Comparison of ENCODE assay signal across 20 cellular contexts in the genomic region with DNA sequence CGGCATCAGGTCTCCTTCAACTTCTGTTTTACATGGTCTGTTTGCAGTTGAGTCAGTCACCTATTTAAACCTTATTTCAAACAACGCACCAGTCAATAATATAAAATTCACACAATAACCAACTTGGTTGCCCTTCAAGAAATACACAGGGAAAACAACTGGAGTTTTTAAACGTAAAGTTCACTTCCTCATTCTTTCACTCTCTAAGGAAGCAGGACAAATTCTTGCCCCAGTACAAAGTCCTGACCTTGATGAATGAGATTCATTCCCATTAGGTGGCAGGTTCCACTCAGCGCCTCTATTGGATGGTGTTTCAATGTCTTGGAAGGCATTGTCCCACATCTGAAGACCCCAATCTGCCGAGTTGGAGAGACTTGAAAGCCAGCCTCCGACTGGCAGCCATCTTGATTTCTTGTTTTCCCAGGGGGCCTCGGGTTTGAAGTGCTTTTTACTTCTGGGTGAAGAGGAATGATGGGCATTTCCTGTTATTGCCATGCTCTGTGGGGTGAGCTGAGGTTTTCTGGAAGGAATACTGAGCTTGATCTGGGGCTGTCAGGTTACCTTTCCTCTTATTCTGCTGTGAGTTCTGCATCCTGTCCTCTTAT.
A peak's percentile ranks its signal among the peaks of the same experiment; 100 is the strongest.
DNase-seq lines count a peak whose midpoint lies in the region; ATAC-seq and TF ChIP-seq lines count a peak whose summit lies in the region.
"Had no signal": no experiment of that assay in that cellular context is flagged by ENCODE, and none has a peak within 500 bp of the region (broad histone marks: within the 10 kb centered on the region; RNA-seq: fewer than 3 reads in every experiment).

No MANE protein-coding gene starts in this region.

- H3K4me3 ChIP-seq in ACC112 (ENCODE audit: low read depth, low read length) (no peak overlapping the region), GM23248 (no peak overlapping the region), SJCRH30 (peak overlapping the region; percentile 43), fibroblast of the aortic adventitia (ENCODE audit: low read depth, low read length) (no peak overlapping the region), ovary (no peak overlapping the region)
- H3K4me3 ChIP-seq: hepatocyte had no signal

- TF ChIP-seq CTCF in fibroblast of the aortic adventitia (IDR thresholded peaks at IDR 0.05; ENCODE audit: insufficient read depth, low read length) = no peak
- TF ChIP-seq CTCF in ovary (IDR thresholded peaks at IDR 0.05) = no peak

- no peaks in the 10 kb centered on the region for H3F3A ChIP-seq in GM23248 (ENCODE audit: insufficient read depth)

- H3K27me3 ChIP-seq in ACC112 (ENCODE audit: insufficient read depth, low read length) = peaks cover 40% of the 10 kb centered on the region
- H3K27me3 ChIP-seq in GM23248 (replicated peaks; ENCODE audit: insufficient read depth) = peaks cover 8% of the 10 kb centered on the region
- no peaks in the 10 kb centered on the region for H3K27me3 ChIP-seq in SJCRH30
- no peaks in the 10 kb centered on the region for H3K27me3 ChIP-seq in ovary
- H3K27me3 ChIP-seq: brain microvascular endothelial cell, hepatocyte had no signal

- H3K27ac ChIP-seq in ACC112 (ENCODE audit: low read depth, low read length) (no peak overlapping the region), GM23248 (no peak overlapping the region), SJCRH30 (no peak overlapping the region), ovary (no peak overlapping the region)
- H3K27ac ChIP-seq: brain microvascular endothelial cell, hepatocyte, KMS-11 had no signal

- no peak for ATAC-seq in GM21717 (IDR thresholded peaks at IDR 0.05; ENCODE audit: unreplicated experiment)

- no peak overlapping the region for H3K9ac ChIP-seq in GM23248
- H3K9ac ChIP-seq: KMS-11 had no signal

- no peaks in the 10 kb centered on the region for H3K9me3 ChIP-seq in GM23248 (ENCODE audit: low read depth)
- H3K9me3 ChIP-seq in SJCRH30 (replicated peaks) = no peaks in the 10 kb centered on the region
- H3K9me3 ChIP-seq in ovary = no peaks in the 10 kb centered on the region

- WGBS in GM23248 (ENCODE audit: low coverage in 1 of 2, low lambda C conversion rate in 2 of 2, missing lambda C conversion rate in 2 of 2), 2 experiments = 51 to 53% methylated on average over 7 of the region's 7 CpGs
- WGBS in ovary, 3 donors = 72 to 78% (median 74%) methylated on average over 7 of the region's 7 CpGs

- in situ Hi-C loops in GM23248 (cut with MboI) = no loop called here

- H3K4me1 ChIP-seq in ACC112 (ENCODE audit: control insufficient read depth, insufficient read depth, low read length, unreplicated experiment) = peaks cover 4% of the 10 kb centered on the region
- no peaks in the 10 kb centered on the region for H3K4me1 ChIP-seq in GM23248 (ENCODE audit: insufficient read depth)
- H3K4me1 ChIP-seq in SJCRH30 = no peaks in the 10 kb centered on the region
- no peaks in the 10 kb centered on the region for H3K4me1 ChIP-seq in ovary (ENCODE audit: insufficient read depth)

- no peak for TF ChIP-seq POLR2A in ovary (IDR thresholded peaks at IDR 0.05)

- no peaks in the 10 kb centered on the region for H4K20me1 ChIP-seq in GM23248 (ENCODE audit: insufficient read depth)

- no peak overlapping the region for H3K4me2 ChIP-seq in GM23248 (ENCODE audit: unreplicated experiment)
- H3K4me2 ChIP-seq: hepatocyte, KMS-11 had no signal

- H3K79me2 ChIP-seq in ACC112 (ENCODE audit: control insufficient read depth, insufficient read depth, low read length, unreplicated experiment) (no peaks in the 10 kb centered on the region), GM23248 (ENCODE audit: insufficient read depth) (no peaks in the 10 kb centered on the region)
- H3K79me2 ChIP-seq: hepatocyte had no signal

- intact Hi-C loops in ovary (cut with DNase I) = no loop called here

- TF ChIP-seq EP300 in ovary (IDR thresholded peaks at IDR 0.05) = no peak

- H3K36me3 ChIP-seq in ACC112 (ENCODE audit: insufficient read depth, low read length) (no peaks in the 10 kb centered on the region), GM23248 (ENCODE audit: low read depth) (no peaks in the 10 kb centered on the region), SJCRH30 (no peaks in the 10 kb centered on the region), ovary (no peaks in the 10 kb centered on the region)
- H3K36me3 ChIP-seq: brain microvascular endothelial cell had no signal

- no peaks in the 10 kb centered on the region for H3K9me2 ChIP-seq in GM23248 (ENCODE audit: insufficient read depth)

- DNase-seq in GM23248 = no peak
- DNase-seq in SJCRH30 = peak; percentile 9 to 11
- DNase-seq in fibroblast of the aortic adventitia (ENCODE audit: low read depth) = peak; percentile 4
- no peak for DNase-seq in pons (ENCODE audit: low spot score)
- DNase-seq in ovary = no peak
- DNase-seq in GDM1 (lab: John Stamatoyannopoulos, UW) = no peak
- DNase-seq: activated CD4-positive, alpha-beta T cell treated with anti-CD3 and anti-CD28 coated beads, Interleukin-2, amount 10 ng/mL, durations not matched to agents 7 days and 5 days; activated naive CD4-positive, alpha-beta T cell treated with anti-CD3 and anti-CD28 coated beads, Interleukin-2, amount 50 U/mL, for 16 hours; brain microvascular endothelial cell; C1 segment of cervical spinal cord; effector CD4-positive, alpha-beta T cell; NCI-H146; NCI-H345; SIG-M5; stimulated activated CD4-positive, alpha-beta T cell treated with anti-CD3 and anti-CD28 coated beads, Interleukin-4, amount 100 ng/mL, for 1 hour; T1000 had no signal

- H2AFZ ChIP-seq in ACC112 (ENCODE audit: low read length, unreplicated experiment) (peak overlapping the region; percentile 43), GM23248 (0 out of 2 replicates have a peak overlapping the region, but pooled peaks have one; percentile 48)
- H2AFZ ChIP-seq: hepatocyte had no signal

Comparison
In these comparisons a context has a peak if more than half of its experiments do, and no peak if none do; other contexts are left out.
1. DNase-seq: peak in SJCRH30 (2 of 2) and fibroblast of the aortic adventitia (single experiment); none in GM23248 (single experiment), pons (single experiment), ovary (0 of 5) and GDM1 (single experiment).